In the genomic region with DNA sequence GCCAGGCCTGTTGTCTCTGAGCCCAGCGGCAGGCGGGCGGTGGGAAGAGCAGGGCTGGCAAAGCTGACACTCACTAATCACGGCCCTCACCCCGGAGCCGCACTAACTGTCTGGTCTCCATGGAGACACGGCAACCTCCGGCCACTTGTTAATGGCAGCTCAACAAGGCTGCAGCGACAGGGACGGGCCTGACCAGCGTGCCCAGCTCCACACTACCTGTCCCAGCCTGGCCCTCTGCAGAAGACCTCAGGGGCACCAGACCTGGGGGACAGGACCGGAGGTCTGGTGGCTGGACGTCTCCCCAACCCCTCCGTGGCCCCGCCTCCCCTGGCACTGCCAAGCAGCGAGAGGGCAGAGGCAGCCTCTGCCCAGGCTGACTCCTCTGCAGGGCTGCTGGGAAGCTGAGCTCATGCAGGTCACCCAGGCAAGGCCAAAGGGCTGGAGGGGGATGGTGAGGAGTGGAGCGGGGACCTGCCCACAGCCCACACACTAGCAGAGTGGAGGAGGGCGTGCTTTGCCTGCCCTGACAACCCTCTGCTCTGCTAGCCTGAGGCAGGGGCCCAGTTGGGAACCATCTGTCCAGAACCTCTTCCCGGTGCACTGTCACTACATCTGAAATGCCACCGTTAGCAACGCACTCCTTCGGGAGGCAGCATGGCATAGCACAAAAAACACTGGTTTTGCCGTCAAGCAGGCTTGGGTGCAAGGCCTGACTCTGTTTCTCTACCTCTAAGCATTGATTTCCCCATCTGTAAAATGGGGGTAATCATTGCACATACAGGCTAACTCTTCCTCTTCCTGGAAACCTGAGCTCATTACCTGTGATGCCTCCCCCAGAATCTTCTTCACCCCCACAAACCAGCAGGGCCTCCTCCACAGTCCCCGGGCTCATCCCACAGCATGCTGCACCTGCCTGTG, we compare ENCODE assay signal across 8 cellular contexts. TPM values are rescaled to one million over a fixed set of nuclear protein-coding genes. Genes with fewer than 3 reads are reported as not detected.
DNase-seq lines count a peak whose midpoint lies in the region; ATAC-seq and TF ChIP-seq lines count a peak whose summit lies in the region.
"Had no signal": no experiment of that assay in that cellular context is flagged by ENCODE, and none has a peak within 500 bp of the region (broad histone marks: within the 10 kb centered on the region; RNA-seq: fewer than 3 reads in every experiment).

No MANE protein-coding gene starts in this region.

- no peak for ATAC-seq in activated T-helper 17 cell treated with anti-CD3 and anti-CD28 coated beads, Interleukin-2, amount 50 U/mL, for 72 hours (replicated peaks)
- ATAC-seq in HG03469 (IDR thresholded peaks at IDR 0.05; ENCODE audit: unreplicated experiment): no peak

- H3K27me3 Mint-ChIP-seq in activated T-helper 17 cell treated with anti-CD3 and anti-CD28 coated beads, Interleukin-2, amount 50 U/mL, for 72 hours: no peaks in the 10 kb centered on the region
- peaks cover 11% of the 10 kb centered on the region for H3K27me3 Mint-ChIP-seq in endothelial cell (ENCODE audit: unreplicated experiment)
- H3K27me3 Mint-ChIP-seq: activated T-cell treated with anti-CD3 and anti-CD28 coated beads, Interleukin-2, amount 50 U/mL, for 24 hours had no signal

- TF ChIP-seq CTCF in spleen (IDR thresholded peaks at IDR 0.05 in 8 of 11, conservative IDR thresholded peaks at IDR 0.05 in 3 of 11) (no peak), endothelial cell (IDR thresholded peaks at IDR 0.05; ENCODE audit: unreplicated experiment) (no peak)

- peaks cover 27 to 86% (median 65%) of the 10 kb centered on the region in 6 donors for H3K4me1 ChIP-seq in spleen

- peak overlapping the region; percentile 92 for H3K27ac Mint-ChIP-seq in activated T-helper 17 cell treated with anti-CD3 and anti-CD28 coated beads, Interleukin-2, amount 50 U/mL, for 72 hours
- no peak overlapping the region for H3K27ac Mint-ChIP-seq in endothelial cell (ENCODE audit: unreplicated experiment)
- H3K27ac Mint-ChIP-seq: activated T-cell treated with anti-CD3 and anti-CD28 coated beads, Interleukin-2, amount 50 U/mL, for 24 hours had no signal

- WGBS in spleen, 5 donors: 65 to 79% (median 69%) methylated on average over 18 to 24 of the region's 24 CpGs

- DNase-seq in MG63 (peak; percentile 59), kidney glomerular epithelial cell (lab: John Stamatoyannopoulos, UW) (peak; percentile 53), spleen (peak; percentile 85), endothelial cell (ENCODE audit: low spot score) (no peak), SK-N-DZ (ENCODE audit: low spot score) (no peak)
- DNase-seq: activated T-cell treated with anti-CD3 and anti-CD28 coated beads, Interleukin-2, amount 50 U/mL, for 24 hours had no signal

- no peak overlapping the region for H3K4me3 ChIP-seq in MG63
- H3K4me3 ChIP-seq in spleen: peak overlapping the region in 1 of 8 donors; percentile 14

- peak overlapping the region; percentile 40 to 68 (median 53) for H3K27ac ChIP-seq in spleen

- no peaks in the 10 kb centered on the region for H3K9me3 ChIP-seq in MG63
- no peaks in the 10 kb centered on the region for H3K9me3 ChIP-seq in spleen

- intact Hi-C loops in spleen (cut with DNase I; ENCODE audit: low total_unique reads): no loop called here

- TF ChIP-seq POLR2A in spleen (IDR thresholded peaks at IDR 0.05): no peak

- H3K4me1 Mint-ChIP-seq in activated T-helper 17 cell treated with anti-CD3 and anti-CD28 coated beads, Interleukin-2, amount 50 U/mL, for 72 hours: peaks cover 24% of the 10 kb centered on the region
- H3K4me1 Mint-ChIP-seq in endothelial cell (ENCODE audit: unreplicated experiment): peaks cover 43% of the 10 kb centered on the region

- H3K36me3 ChIP-seq in MG63: no peaks in the 10 kb centered on the region
- no peaks in the 10 kb centered on the region for H3K36me3 ChIP-seq in spleen

- H3K4me3 Mint-ChIP-seq in activated T-helper 17 cell treated with anti-CD3 and anti-CD28 coated beads, Interleukin-2, amount 50 U/mL, for 72 hours: peak overlapping the region; percentile 95
- H3K4me3 Mint-ChIP-seq in endothelial cell (ENCODE audit: unreplicated experiment): no peak overlapping the region
- H3K4me3 Mint-ChIP-seq: activated T-cell treated with anti-CD3 and anti-CD28 coated beads, Interleukin-2, amount 50 U/mL, for 24 hours had no signal

- H3K36me3 Mint-ChIP-seq in activated T-helper 17 cell treated with anti-CD3 and anti-CD28 coated beads, Interleukin-2, amount 50 U/mL, for 72 hours (ENCODE audit: low read depth): peaks cover 18% of the 10 kb centered on the region
- H3K36me3 Mint-ChIP-seq in endothelial cell (ENCODE audit: low read depth, unreplicated experiment): peaks cover 3% of the 10 kb centered on the region

- H3K27me3 ChIP-seq in MG63 (no peaks in the 10 kb centered on the region), spleen (replicated peaks in 1 of 7) (peaks cover 0 to 4% (median 0%) of the 10 kb centered on the region in 7 donors)

- no peaks in the 10 kb centered on the region for H3K9me3 Mint-ChIP-seq in activated T-helper 17 cell treated with anti-CD3 and anti-CD28 coated beads, Interleukin-2, amount 50 U/mL, for 72 hours
- H3K9me3 Mint-ChIP-seq in endothelial cell (ENCODE audit: unreplicated experiment): no peaks in the 10 kb centered on the region
- H3K9me3 Mint-ChIP-seq: activated T-cell treated with anti-CD3 and anti-CD28 coated beads, Interleukin-2, amount 50 U/mL, for 24 hours had no signal

RNA-seq across cellular contexts. Expression of gene WASF2, which starts 29.6 kb away (rescaled TPM):
- 13.9 and 15.5 TPM in 2 replicates for total RNA-seq in MG63 (2014; rRNA removed; shearing (Covaris generic); ENCODE audit: low replicate concordance)
- 100 to 1,000 TPM in 1 of 2 donors, 10 to 100 TPM in 1; 85.7 to 125 TPM for total RNA-seq in activated T-helper 17 cell treated with anti-CD3 and anti-CD28 coated beads, Interleukin-2, amount 50 U/mL, for 72 hours
- total RNA-seq in spleen (100 to 1,000 TPM in 4 of 7 donors, 10 to 100 TPM in 3; 92.1 to 196 (median 129) TPM), endothelial cell (ENCODE audit: unreplicated experiment) (272 TPM)
- polyA plus RNA-seq in spleen: 10 to 100 TPM; 17.2 to 36.8 (median 23.5) TPM
- polyA plus RNA-seq in SK-N-DZ (2014; cell fraction: cytosol; rRNA removed): 11.3 and 12.4 TPM in 2 replicates
- polyA plus RNA-seq in SK-N-DZ (2014; cell fraction: nucleus; rRNA removed): 4.1 and 10.3 TPM in 2 replicates

Comparison
In these comparisons a context has a peak if more than half of its experiments do, and no peak if none do; other contexts are left out.
1. DNase-seq: peak in MG63 (single experiment), kidney glomerular epithelial cell (single experiment) and spleen (single experiment); none in endothelial cell (single experiment) and SK-N-DZ (single experiment).